In the genomic region with DNA sequence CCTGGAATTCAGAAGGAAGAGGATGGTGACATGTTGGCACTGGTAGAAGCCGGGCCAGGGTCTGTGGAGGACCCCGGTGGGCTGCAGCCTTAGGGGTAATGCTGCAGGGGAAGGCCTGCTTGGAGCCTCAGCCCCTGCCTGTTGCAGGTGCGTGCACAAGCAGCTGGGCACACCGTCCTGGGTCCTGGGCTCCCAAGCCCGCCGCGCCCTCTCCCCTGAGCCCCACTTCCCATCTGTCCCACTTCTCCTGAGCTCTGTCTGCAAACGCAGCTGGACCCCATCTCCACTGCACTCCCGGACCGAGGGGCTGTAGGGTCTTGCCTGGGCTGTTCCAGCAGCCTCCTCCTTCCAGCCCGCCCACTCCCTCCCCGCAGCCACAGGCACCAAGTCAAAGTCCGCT, we compare ENCODE assay signal across 1 cellular context.
TF ChIP-seq lines count a peak whose summit lies in the region.

No MANE protein-coding gene starts in this region.

TF ChIP-seq in GM23338, 12 proteins besides CTCF, POLR2A, EP300 and RAD21:
- TF ChIP-seq, protein P1, sequence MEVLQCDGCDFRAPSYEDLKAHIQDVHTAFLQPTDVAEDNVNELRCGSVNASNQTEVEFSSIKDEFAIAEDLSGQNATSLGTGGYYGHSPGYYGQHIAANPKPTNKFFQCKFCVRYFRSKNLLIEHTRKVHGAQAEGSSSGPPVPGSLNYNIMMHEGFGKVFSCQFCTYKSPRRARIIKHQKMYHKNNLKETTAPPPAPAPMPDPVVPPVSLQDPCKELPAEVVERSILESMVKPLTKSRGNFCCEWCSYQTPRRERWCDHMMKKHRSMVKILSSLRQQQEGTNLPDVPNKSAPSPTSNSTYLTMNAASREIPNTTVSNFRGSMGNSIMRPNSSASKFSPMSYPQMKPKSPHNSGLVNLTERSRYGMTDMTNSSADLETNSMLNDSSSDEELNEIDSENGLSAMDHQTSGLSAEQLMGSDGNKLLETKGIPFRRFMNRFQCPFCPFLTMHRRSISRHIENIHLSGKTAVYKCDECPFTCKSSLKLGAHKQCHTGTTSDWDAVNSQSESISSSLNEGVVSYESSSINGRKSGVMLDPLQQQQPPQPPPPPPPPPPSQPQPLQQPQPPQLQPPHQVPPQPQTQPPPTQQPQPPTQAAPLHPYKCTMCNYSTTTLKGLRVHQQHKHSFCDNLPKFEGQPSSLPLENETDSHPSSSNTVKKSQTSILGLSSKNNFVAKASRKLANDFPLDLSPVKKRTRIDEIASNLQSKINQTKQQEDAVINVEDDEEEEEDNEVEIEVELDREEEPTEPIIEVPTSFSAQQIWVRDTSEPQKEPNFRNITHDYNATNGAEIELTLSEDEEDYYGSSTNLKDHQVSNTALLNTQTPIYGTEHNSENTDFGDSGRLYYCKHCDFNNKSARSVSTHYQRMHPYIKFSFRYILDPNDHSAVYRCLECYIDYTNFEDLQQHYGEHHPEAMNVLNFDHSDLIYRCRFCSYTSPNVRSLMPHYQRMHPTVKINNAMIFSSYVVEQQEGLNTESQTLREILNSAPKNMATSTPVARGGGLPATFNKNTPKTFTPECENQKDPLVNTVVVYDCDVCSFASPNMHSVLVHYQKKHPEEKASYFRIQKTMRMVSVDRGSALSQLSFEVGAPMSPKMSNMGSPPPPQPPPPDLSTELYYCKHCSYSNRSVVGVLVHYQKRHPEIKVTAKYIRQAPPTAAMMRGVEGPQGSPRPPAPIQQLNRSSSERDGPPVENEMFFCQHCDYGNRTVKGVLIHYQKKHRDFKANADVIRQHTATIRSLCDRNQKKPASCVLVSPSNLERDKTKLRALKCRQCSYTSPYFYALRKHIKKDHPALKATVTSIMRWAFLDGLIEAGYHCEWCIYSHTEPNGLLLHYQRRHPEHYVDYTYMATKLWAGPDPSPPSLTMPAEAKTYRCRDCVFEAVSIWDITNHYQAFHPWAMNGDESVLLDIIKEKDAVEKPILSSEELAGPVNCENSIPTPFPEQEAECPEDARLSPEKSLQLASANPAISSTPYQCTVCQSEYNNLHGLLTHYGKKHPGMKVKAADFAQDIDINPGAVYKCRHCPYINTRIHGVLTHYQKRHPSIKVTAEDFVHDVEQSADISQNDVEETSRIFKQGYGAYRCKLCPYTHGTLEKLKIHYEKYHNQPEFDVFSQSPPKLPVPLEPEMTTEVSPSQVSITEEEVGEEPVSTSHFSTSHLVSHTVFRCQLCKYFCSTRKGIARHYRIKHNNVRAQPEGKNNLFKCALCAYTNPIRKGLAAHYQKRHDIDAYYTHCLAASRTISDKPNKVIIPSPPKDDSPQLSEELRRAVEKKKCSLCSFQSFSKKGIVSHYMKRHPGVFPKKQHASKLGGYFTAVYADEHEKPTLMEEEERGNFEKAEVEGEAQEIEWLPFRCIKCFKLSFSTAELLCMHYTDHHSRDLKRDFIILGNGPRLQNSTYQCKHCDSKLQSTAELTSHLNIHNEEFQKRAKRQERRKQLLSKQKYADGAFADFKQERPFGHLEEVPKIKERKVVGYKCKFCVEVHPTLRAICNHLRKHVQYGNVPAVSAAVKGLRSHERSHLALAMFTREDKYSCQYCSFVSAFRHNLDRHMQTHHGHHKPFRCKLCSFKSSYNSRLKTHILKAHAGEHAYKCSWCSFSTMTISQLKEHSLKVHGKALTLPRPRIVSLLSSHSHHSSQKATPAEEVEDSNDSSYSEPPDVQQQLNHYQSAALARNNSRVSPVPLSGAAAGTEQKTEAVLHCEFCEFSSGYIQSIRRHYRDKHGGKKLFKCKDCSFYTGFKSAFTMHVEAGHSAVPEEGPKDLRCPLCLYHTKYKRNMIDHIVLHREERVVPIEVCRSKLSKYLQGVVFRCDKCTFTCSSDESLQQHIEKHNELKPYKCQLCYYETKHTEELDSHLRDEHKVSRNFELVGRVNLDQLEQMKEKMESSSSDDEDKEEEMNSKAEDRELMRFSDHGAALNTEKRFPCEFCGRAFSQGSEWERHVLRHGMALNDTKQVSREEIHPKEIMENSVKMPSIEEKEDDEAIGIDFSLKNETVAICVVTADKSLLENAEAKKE (CRISPR knock-in tag; IDR thresholded peaks at IDR 0.05) = no peak
- TF ChIP-seq JUNB (IDR thresholded peaks at IDR 0.05; ENCODE audit: unreplicated experiment) (no peak), ZNF114 (CRISPR knock-in tag; IDR thresholded peaks at IDR 0.05) (no peak), POLR2AphosphoS5 (IDR thresholded peaks at IDR 0.05; ENCODE audit: low read depth) (no peak), STAT1 (IDR thresholded peaks at IDR 0.05; ENCODE audit: unreplicated experiment) (no peak), NANOG (IDR thresholded peaks at IDR 0.05; ENCODE audit: borderline replicate concordance) (no peak)
- TF ChIP-seq, protein P2, sequence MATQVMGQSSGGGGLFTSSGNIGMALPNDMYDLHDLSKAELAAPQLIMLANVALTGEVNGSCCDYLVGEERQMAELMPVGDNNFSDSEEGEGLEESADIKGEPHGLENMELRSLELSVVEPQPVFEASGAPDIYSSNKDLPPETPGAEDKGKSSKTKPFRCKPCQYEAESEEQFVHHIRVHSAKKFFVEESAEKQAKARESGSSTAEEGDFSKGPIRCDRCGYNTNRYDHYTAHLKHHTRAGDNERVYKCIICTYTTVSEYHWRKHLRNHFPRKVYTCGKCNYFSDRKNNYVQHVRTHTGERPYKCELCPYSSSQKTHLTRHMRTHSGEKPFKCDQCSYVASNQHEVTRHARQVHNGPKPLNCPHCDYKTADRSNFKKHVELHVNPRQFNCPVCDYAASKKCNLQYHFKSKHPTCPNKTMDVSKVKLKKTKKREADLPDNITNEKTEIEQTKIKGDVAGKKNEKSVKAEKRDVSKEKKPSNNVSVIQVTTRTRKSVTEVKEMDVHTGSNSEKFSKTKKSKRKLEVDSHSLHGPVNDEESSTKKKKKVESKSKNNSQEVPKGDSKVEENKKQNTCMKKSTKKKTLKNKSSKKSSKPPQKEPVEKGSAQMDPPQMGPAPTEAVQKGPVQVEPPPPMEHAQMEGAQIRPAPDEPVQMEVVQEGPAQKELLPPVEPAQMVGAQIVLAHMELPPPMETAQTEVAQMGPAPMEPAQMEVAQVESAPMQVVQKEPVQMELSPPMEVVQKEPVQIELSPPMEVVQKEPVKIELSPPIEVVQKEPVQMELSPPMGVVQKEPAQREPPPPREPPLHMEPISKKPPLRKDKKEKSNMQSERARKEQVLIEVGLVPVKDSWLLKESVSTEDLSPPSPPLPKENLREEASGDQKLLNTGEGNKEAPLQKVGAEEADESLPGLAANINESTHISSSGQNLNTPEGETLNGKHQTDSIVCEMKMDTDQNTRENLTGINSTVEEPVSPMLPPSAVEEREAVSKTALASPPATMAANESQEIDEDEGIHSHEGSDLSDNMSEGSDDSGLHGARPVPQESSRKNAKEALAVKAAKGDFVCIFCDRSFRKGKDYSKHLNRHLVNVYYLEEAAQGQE (IDR thresholded peaks at IDR 0.05; ENCODE audit: unreplicated experiment) = no peak
